ENCODE assay signal across 34 cellular contexts in the genomic region with DNA sequence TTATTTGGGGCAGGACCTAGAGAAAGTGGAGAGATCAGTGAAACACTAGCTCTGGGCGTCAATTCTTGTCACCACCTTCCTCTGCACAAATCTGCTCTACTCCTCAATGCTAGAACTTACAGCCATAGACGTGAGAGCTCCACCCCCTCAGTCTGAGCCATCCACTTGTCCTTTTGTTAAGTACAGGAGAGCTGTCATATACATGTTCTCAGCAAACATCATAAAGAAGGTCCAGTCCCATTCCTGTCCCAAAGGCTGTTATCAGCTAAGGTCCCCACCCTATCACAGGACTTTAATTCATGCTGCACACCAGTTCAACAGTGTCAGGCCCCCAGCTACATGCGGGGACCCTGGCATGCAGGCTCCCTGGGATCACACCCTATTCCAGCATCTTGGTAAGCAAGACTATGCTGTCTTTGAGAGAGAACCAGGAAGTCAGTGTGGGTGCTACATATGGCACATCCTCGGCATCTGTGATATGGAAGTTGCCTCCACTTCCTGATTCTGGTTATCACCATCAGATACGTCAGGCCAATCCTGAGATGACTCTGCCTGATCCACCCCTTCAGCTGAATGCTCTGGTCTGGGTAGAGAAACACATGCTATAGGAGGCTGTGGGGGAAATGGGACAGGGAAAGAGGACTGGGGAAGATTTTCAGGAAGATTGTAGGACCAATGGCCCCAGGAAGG. TPM values are rescaled to one million over a fixed set of nuclear protein-coding genes. Genes with fewer than 3 reads are reported as not detected.
"Had no signal": no experiment of that assay in that cellular context is flagged by ENCODE, and none has a peak within 500 bp of the region (broad histone marks: within the 10 kb centered on the region; RNA-seq: fewer than 3 reads in every experiment).

No MANE protein-coding gene starts in this region.

- H3K27me3 Mint-ChIP-seq: activated CD4-positive, alpha-beta T cell treated with anti-CD3 and anti-CD28 coated beads for 36 hours; activated naive CD8-positive, alpha-beta T cell; effector memory CD8-positive, alpha-beta T cell; naive thymus-derived CD8-positive, alpha-beta T cell; T-helper 17 cell had no signal

- H3K4me1 Mint-ChIP-seq: naive thymus-derived CD8-positive, alpha-beta T cell; T-helper 17 cell had no signal

- H3K4me2 ChIP-seq: smooth muscle cell had no signal

- H3K27me3 ChIP-seq: ascending aorta, brain microvascular endothelial cell, gastrocnemius medialis, sigmoid colon, suprapubic skin, tibial artery, upper lobe of right lung had no signal

- DNase-seq: activated CD4-positive, alpha-beta T cell treated with anti-CD3 and anti-CD28 coated beads for 36 hours; activated CD4-positive, CD25-positive, alpha-beta regulatory T cell; activated naive CD4-positive, alpha-beta T cell treated with Interleukin-2 at 50 U/mL for 16 hours; activated T-cell treated with anti-CD3 and anti-CD28 coated beads for 4 hours; activated T-cell treated with anti-CD3 and anti-CD28 coated beads, Interleukin-2, amount 50 U/mL, for 72 hours; brain microvascular endothelial cell; caudate nucleus; cortex of kidney; effector memory CD8-positive, alpha-beta T cell; erythroblast; gastrocnemius medialis; glutamatergic neuron; left cardiac atrium; midbrain; naive thymus-derived CD8-positive, alpha-beta T cell; nucleus accumbens; pancreas; retina; sigmoid colon; stimulated activated CD4-positive, alpha-beta T cell treated with anti-CD3 and anti-CD28 coated beads, Interleukin-1b, Interleukin-23, amount 100 ng/mL, for 48 hours; stimulated activated CD4-positive, alpha-beta T cell treated with anti-CD3 and anti-CD28 coated beads, Interleukin-4, amount 100 ng/mL, for 4 hours; stimulated activated naive CD4-positive, alpha-beta T cell; T-helper 17 cell; tibial artery; upper lobe of right lung had no signal

- H3K36me3 ChIP-seq: ascending aorta, brain microvascular endothelial cell, gastrocnemius medialis, pancreas, prostate gland, sigmoid colon, suprapubic skin, tibial artery, upper lobe of right lung had no signal

- H3K4me1 ChIP-seq: ascending aorta, gastrocnemius medialis, pancreas, prostate gland, sigmoid colon, tibial artery, upper lobe of right lung had no signal

- H3K4me3 ChIP-seq: ascending aorta, gastrocnemius medialis, pancreas, prostate gland, sigmoid colon, smooth muscle cell, suprapubic skin, tibial artery, upper lobe of right lung had no signal

- ATAC-seq: activated CD4-positive, alpha-beta T cell treated with anti-CD3 and anti-CD28 coated beads for 36 hours; activated T-cell treated with anti-CD3 and anti-CD28 coated beads, Interleukin-2, amount 50 U/mL, for 72 hours; effector memory CD8-positive, alpha-beta T cell; gastrocnemius medialis; left cardiac atrium; naive thymus-derived CD8-positive, alpha-beta T cell; pancreas; T-helper 17 cell; upper lobe of right lung had no signal

- FAIRE-seq: keratinocyte, pancreas had no signal

- H3K9me3 ChIP-seq: ascending aorta, gastrocnemius medialis, pancreas, prostate gland, sigmoid colon, suprapubic skin, tibial artery, upper lobe of right lung had no signal

- H3K27ac Mint-ChIP-seq: activated CD4-positive, alpha-beta T cell treated with anti-CD3 and anti-CD28 coated beads for 36 hours; activated naive CD8-positive, alpha-beta T cell; activated T-cell treated with anti-CD3 and anti-CD28 coated beads, Interleukin-2, amount 50 U/mL, for 72 hours; effector memory CD8-positive, alpha-beta T cell; naive thymus-derived CD8-positive, alpha-beta T cell; T-helper 17 cell had no signal

- H3K27ac ChIP-seq: ascending aorta, brain microvascular endothelial cell, gastrocnemius medialis, pancreas, prostate gland, sigmoid colon, suprapubic skin, tibial artery, upper lobe of right lung had no signal

- H3K4me3 Mint-ChIP-seq: activated CD4-positive, alpha-beta T cell treated with anti-CD3 and anti-CD28 coated beads for 36 hours; activated naive CD8-positive, alpha-beta T cell; activated T-cell treated with anti-CD3 and anti-CD28 coated beads, Interleukin-2, amount 50 U/mL, for 72 hours; effector memory CD8-positive, alpha-beta T cell; naive thymus-derived CD8-positive, alpha-beta T cell; neural crest cell; T-helper 17 cell had no signal

- H3K9me3 Mint-ChIP-seq: effector memory CD8-positive, alpha-beta T cell; naive thymus-derived CD8-positive, alpha-beta T cell had no signal

RNA-seq across cellular contexts. Expression of gene P2RY4, which starts 2.3 kb away (rescaled TPM):
- total RNA-seq: chondrocyte, gastrocnemius medialis had no signal

RNA-seq across cellular contexts. Expression of gene ARR3, which starts 10.4 kb away (rescaled TPM):
- total RNA-seq: activated CD4-positive, alpha-beta T cell treated with anti-CD3 and anti-CD28 coated beads for 36 hours; activated T-cell treated with anti-CD3 and anti-CD28 coated beads, Interleukin-2, amount 50 U/mL, for 72 hours; ascending aorta; chondrocyte; gastrocnemius medialis; left cardiac atrium; liver; naive thymus-derived CD8-positive, alpha-beta T cell; neural crest cell; pancreas; prostate gland; sigmoid colon; smooth muscle cell; suprapubic skin; T-helper 17 cell; upper lobe of right lung had no signal

RNA-seq across cellular contexts. Expression of gene AWAT1, which starts 23.3 kb away (rescaled TPM):
- total RNA-seq: activated CD4-positive, alpha-beta T cell treated with anti-CD3 and anti-CD28 coated beads for 36 hours; activated T-cell treated with anti-CD3 and anti-CD28 coated beads, Interleukin-2, amount 50 U/mL, for 72 hours; ascending aorta; chondrocyte; gastrocnemius medialis; left cardiac atrium; liver; naive thymus-derived CD8-positive, alpha-beta T cell; neural crest cell; pancreas; prostate gland; sigmoid colon; smooth muscle cell; T-helper 17 cell; upper lobe of right lung had no signal

RNA-seq across cellular contexts. Expression of gene RAB41, which starts 24.2 kb away (rescaled TPM):
- total RNA-seq: activated CD4-positive, alpha-beta T cell treated with anti-CD3 and anti-CD28 coated beads for 36 hours; activated T-cell treated with anti-CD3 and anti-CD28 coated beads, Interleukin-2, amount 50 U/mL, for 72 hours; ascending aorta; chondrocyte; gastrocnemius medialis; left cardiac atrium; liver; naive thymus-derived CD8-positive, alpha-beta T cell; neural crest cell; pancreas; sigmoid colon; smooth muscle cell; T-helper 17 cell; upper lobe of right lung had no signal
